ENCODE assay signal across 17 cellular contexts in genomic region chr22:22210889-22211833, GRCh38. TPM values are rescaled to one million over a fixed set of nuclear protein-coding genes. Genes with fewer than 3 reads are reported as not detected.
A peak's percentile ranks its signal among the peaks of the same experiment; 100 is the strongest.
DNase-seq lines count a peak whose midpoint lies in the region; ATAC-seq, FAIRE-seq and TF ChIP-seq lines count a peak whose summit lies in the region.
"Had no signal": no experiment of that assay in that cellular context is flagged by ENCODE, and none has a peak within 500 bp of the region (broad histone marks: within the 10 kb centered on the region; RNA-seq: fewer than 3 reads in every experiment).

No MANE protein-coding gene starts in this region.

- H3K27ac ChIP-seq in GM23338 (ENCODE audit: low read depth): no peak overlapping the region
- H3K27ac ChIP-seq in kidney (ENCODE audit: low read depth in 2 of 2, low read length in 2 of 2): peak overlapping the region; percentile 71 to 78

- no peak overlapping the region for H3K4me2 ChIP-seq in GM23338

- H3K4me3 ChIP-seq in GM23338 (no peak overlapping the region), kidney (ENCODE audit: low read length in 2 of 2) (no peak overlapping the region)
- H3K4me3 ChIP-seq: GM12878 had no signal

- H3K27me3 ChIP-seq in GM23338 (ENCODE audit: insufficient read depth): peaks cover 100% of the 10 kb centered on the region

- H3K27ac Mint-ChIP-seq in activated CD4-positive, alpha-beta T cell treated with anti-CD3 and anti-CD28 coated beads, Interleukin-2, amount 10 ng/mL, durations not matched to agents 24 days and 14 days: peak overlapping the region; percentile 92
- no peak overlapping the region for H3K27ac Mint-ChIP-seq in GM23338
- peak overlapping the region; percentile 90 for H3K27ac Mint-ChIP-seq in activated T-helper 17 cell treated with anti-CD3 and anti-CD28 coated beads, Interleukin-2, amount 50 U/mL, for 72 hours

- H3K4me1 Mint-ChIP-seq in activated CD4-positive, alpha-beta T cell treated with anti-CD3 and anti-CD28 coated beads, Interleukin-2, amount 10 ng/mL, durations not matched to agents 24 days and 14 days: peaks cover 38% of the 10 kb centered on the region
- H3K4me1 Mint-ChIP-seq in GM23338: no peaks in the 10 kb centered on the region
- peaks cover 31% of the 10 kb centered on the region for H3K4me1 Mint-ChIP-seq in activated T-helper 17 cell treated with anti-CD3 and anti-CD28 coated beads, Interleukin-2, amount 50 U/mL, for 72 hours

- peak overlapping the region; percentile 67 for H3K4me3 Mint-ChIP-seq in activated CD4-positive, alpha-beta T cell treated with anti-CD3 and anti-CD28 coated beads, Interleukin-2, amount 10 ng/mL, durations not matched to agents 24 days and 14 days
- H3K4me3 Mint-ChIP-seq in GM23338: no peak overlapping the region
- H3K4me3 Mint-ChIP-seq in activated T-helper 17 cell treated with anti-CD3 and anti-CD28 coated beads, Interleukin-2, amount 50 U/mL, for 72 hours: peak overlapping the region; percentile 70

- no peaks in the 10 kb centered on the region for H3K27me3 Mint-ChIP-seq in activated CD4-positive, alpha-beta T cell treated with anti-CD3 and anti-CD28 coated beads, Interleukin-2, amount 10 ng/mL, durations not matched to agents 24 days and 14 days
- peaks cover 94% of the 10 kb centered on the region for H3K27me3 Mint-ChIP-seq in GM23338 (ENCODE audit: insufficient read depth, low read depth, poor library complexity)
- H3K27me3 Mint-ChIP-seq in activated T-helper 17 cell treated with anti-CD3 and anti-CD28 coated beads, Interleukin-2, amount 50 U/mL, for 72 hours: no peaks in the 10 kb centered on the region

- H3K9me3 ChIP-seq in kidney (ENCODE audit: control insufficient read depth in 1 of 2, low read length in 2 of 2): no peaks in the 10 kb centered on the region

- H3K9me3 Mint-ChIP-seq in activated CD4-positive, alpha-beta T cell treated with anti-CD3 and anti-CD28 coated beads, Interleukin-2, amount 10 ng/mL, durations not matched to agents 24 days and 14 days: no peaks in the 10 kb centered on the region
- H3K9me3 Mint-ChIP-seq in GM23338: no peaks in the 10 kb centered on the region; the same call in 2 of the 3 replicates
- H3K9me3 Mint-ChIP-seq in activated T-helper 17 cell treated with anti-CD3 and anti-CD28 coated beads, Interleukin-2, amount 50 U/mL, for 72 hours: no peaks in the 10 kb centered on the region

- intact Hi-C loops in activated CD4-positive, alpha-beta T cell treated with anti-CD3 and anti-CD28 coated beads, Interleukin-2, amount 10 ng/mL, durations not matched to agents 24 days and 14 days (cut with micrococcal nuclease): no loop called here
- intact Hi-C loops in kidney (cut with DNase I): no loop called here

- no peaks in the 10 kb centered on the region for H3K4me1 ChIP-seq in GM23338 (ENCODE audit: insufficient read depth)
- H3K4me1 ChIP-seq in kidney (ENCODE audit: control insufficient read depth in 1 of 2, insufficient read depth in 1 of 2, low read depth in 1 of 2, low read length in 2 of 2): peaks cover 2 to 3% of the 10 kb centered on the region in 2 donors

- no peak for FAIRE-seq in kidney (lab: Jason Lieb, UNC)
- FAIRE-seq: GM12878, H1 had no signal

- TF ChIP-seq CTCF in GM23338 (conservative IDR thresholded peaks at IDR 0.05; ENCODE audit: low read depth in 2 of 2) (no peak), kidney (IDR thresholded peaks at IDR 0.05; ENCODE audit: borderline replicate concordance, extremely low read depth, insufficient read depth) (no peak)

- ATAC-seq in GM23338 (no peak), GM19023 (IDR thresholded peaks at IDR 0.05; ENCODE audit: unreplicated experiment) (no peak)
- ATAC-seq in activated T-helper 17 cell treated with anti-CD3 and anti-CD28 coated beads, Interleukin-2, amount 50 U/mL, for 72 hours (replicated peaks): no peak

- H2AFZ ChIP-seq in GM23338: no peak overlapping the region

- peak; percentile 53 for DNase-seq in activated CD4-positive, alpha-beta T cell treated with anti-CD3 and anti-CD28 coated beads, Interleukin-2, amount 10 ng/mL, durations not matched to agents 24 days and 14 days
- no peak for DNase-seq in activated CD4-positive, alpha-beta T cell treated with anti-CD3 and anti-CD28 coated beads for 4 hours
- DNase-seq in GM23338 (ENCODE audit: low spot score): no peak
- DNase-seq in kidney: no peak
- no peak for DNase-seq in NCI-H2171 treated with DMSO at 0.1 percent for 48 hours (lab: John Stamatoyannopoulos, UW)
- DNase-seq in NCI-H2029 (lab: John Stamatoyannopoulos, UW): no peak
- DNase-seq: effector CD4-positive, alpha-beta T cell; NCI-H1436; substantia nigra had no signal

- peak overlapping the region in 1 of 2 donors; percentile 41 for H3K9ac ChIP-seq in kidney (ENCODE audit: low read length in 2 of 2)

- H3K36me3 Mint-ChIP-seq in activated CD4-positive, alpha-beta T cell treated with anti-CD3 and anti-CD28 coated beads, Interleukin-2, amount 10 ng/mL, durations not matched to agents 24 days and 14 days (ENCODE audit: low read depth): no peaks in the 10 kb centered on the region
- H3K36me3 Mint-ChIP-seq in GM23338 (ENCODE audit: low read depth): no peaks in the 10 kb centered on the region
- no peaks in the 10 kb centered on the region for H3K36me3 Mint-ChIP-seq in activated T-helper 17 cell treated with anti-CD3 and anti-CD28 coated beads, Interleukin-2, amount 50 U/mL, for 72 hours (ENCODE audit: low read depth)

- H3K36me3 ChIP-seq in GM23338 (ENCODE audit: insufficient read depth) (no peaks in the 10 kb centered on the region), kidney (ENCODE audit: control insufficient read depth in 1 of 2, insufficient read depth in 2 of 2, low read length in 2 of 2) (no peaks in the 10 kb centered on the region)

- no peaks in the 10 kb centered on the region for H3F3A ChIP-seq in GM23338 (replicated peaks; ENCODE audit: low read depth)

- no peaks in the 10 kb centered on the region for H3K9me2 ChIP-seq in GM23338 (ENCODE audit: insufficient read depth)

- H3K79me2 ChIP-seq in GM23338 (replicated peaks; ENCODE audit: insufficient read depth): no peaks in the 10 kb centered on the region

- H4K20me1 ChIP-seq in GM23338 (replicated peaks; ENCODE audit: insufficient read depth): peaks cover 6% of the 10 kb centered on the region; the same call in 1 of the 2 replicates

TF ChIP-seq in GM23338, 12 proteins besides CTCF, POLR2A, EP300 and RAD21:
- TF ChIP-seq JUNB (IDR thresholded peaks at IDR 0.05; ENCODE audit: unreplicated experiment): no peak
- TF ChIP-seq EZH2 (IDR thresholded peaks at IDR 0.05; ENCODE audit: low read depth, unreplicated experiment): peak; percentile 33

RNA-seq across cellular contexts. Expression of gene VPREB1, which starts 33.4 kb away (rescaled TPM):
- not detected in 2 replicates for total RNA-seq in activated CD4-positive, alpha-beta T cell treated with anti-CD3 and anti-CD28 coated beads, Interleukin-2, amount 10 ng/mL, durations not matched to agents 24 days and 14 days
- total RNA-seq in GM23338 (2014; rRNA removed; shearing (Covaris generic)): not detected in 2 replicates
- polyA plus RNA-seq in GM23338 (2016; fragmentation: Nextera tagmentation; extraction: Ambion mirVana) (not detected in 2 replicates), kidney (ENCODE audit: insufficient read depth, low read depth, low replicate concordance) (not detected)
- not detected for total RNA-seq in activated T-helper 17 cell treated with anti-CD3 and anti-CD28 coated beads, Interleukin-2, amount 50 U/mL, for 72 hours
- not detected for total RNA-seq in kidney
- total RNA-seq: fibroblast of lung, GM12878, H1, LHCN-M2, mesenteric fat pad had no signal
- polyA plus RNA-seq: fibroblast of lung, GM12878, H1, neural cell had no signal
